Comparison of ENCODE assay signal across 9 cellular contexts in genomic region chr16:30335598-30336474, GRCh38. TPM values are rescaled to one million over a fixed set of nuclear protein-coding genes. Genes with fewer than 3 reads are reported as not detected.
A peak's percentile ranks its signal among the peaks of the same experiment; 100 is the strongest.
DNase-seq lines count a peak whose midpoint lies in the region; ATAC-seq and TF ChIP-seq lines count a peak whose summit lies in the region.
"Had no signal": no experiment of that assay in that cellular context is flagged by ENCODE, and none has a peak within 500 bp of the region (broad histone marks: within the 10 kb centered on the region; RNA-seq: fewer than 3 reads in every experiment).

No MANE protein-coding gene starts in this region.

- peak; percentile 31 for ATAC-seq in Panc1

- TF ChIP-seq CTCF in HEK293 (tag by site-specific recombination; IDR thresholded peaks at IDR 0.05) (no peak), Panc1 (IDR thresholded peaks at IDR 0.05) (no peak), colonic mucosa (IDR thresholded peaks at IDR 0.05) (no peak)

- no peak overlapping the region for H3K27ac ChIP-seq in HEK293 (ENCODE audit: extremely low read depth, low read depth, low read length)
- H3K27ac ChIP-seq in Panc1 (ENCODE audit: low read length) = peak overlapping the region; percentile 69
- H3K27ac ChIP-seq in colonic mucosa = peak overlapping the region; percentile 95
- peak overlapping the region; percentile 95 to 97 for H3K27ac ChIP-seq in mucosa of rectum (ENCODE audit: low read depth in 2 of 2, low read length in 2 of 2)

- H3K9me3 ChIP-seq in ES-I3 (ENCODE audit: control insufficient read depth, insufficient read depth, low read length) (no peaks in the 10 kb centered on the region), HEK293 (ENCODE audit: control insufficient read depth, insufficient read depth, low read depth, low read length) (no peaks in the 10 kb centered on the region), Panc1 (ENCODE audit: control insufficient read depth, insufficient read depth, low read depth, low read length) (no peaks in the 10 kb centered on the region), colonic mucosa (no peaks in the 10 kb centered on the region), mucosa of rectum (ENCODE audit: control insufficient read depth in 2 of 2, low read length in 2 of 2) (no peaks in the 10 kb centered on the region)

- H3K27me3 ChIP-seq in Panc1 (ENCODE audit: control insufficient read depth, insufficient read depth, low read length) (no peaks in the 10 kb centered on the region), colonic mucosa (no peaks in the 10 kb centered on the region), mucosa of rectum (ENCODE audit: control insufficient read depth in 2 of 2, insufficient read depth in 2 of 2, low read length in 2 of 2) (no peaks in the 10 kb centered on the region)

- H3K36me3 ChIP-seq in ES-I3 (ENCODE audit: insufficient read depth, low read length) (no peaks in the 10 kb centered on the region), HEK293 (ENCODE audit: control insufficient read depth in 2 of 2, insufficient read depth in 1 of 2, low read length in 2 of 2) (no peaks in the 10 kb centered on the region), Panc1 (ENCODE audit: control insufficient read depth, insufficient read depth, low read length) (no peaks in the 10 kb centered on the region), colonic mucosa (no peaks in the 10 kb centered on the region), mucosa of rectum (ENCODE audit: control insufficient read depth in 2 of 2, insufficient read depth in 2 of 2, low read length in 2 of 2) (no peaks in the 10 kb centered on the region)

- intact Hi-C loops in Panc1 (cut with micrococcal nuclease; ENCODE audit: unreplicated experiment) = no loop called here
- intact Hi-C loops in colonic mucosa (cut with DNase I) = no loop called here

- DNase-seq in Panc1 (ENCODE audit: low read depth, low spot score) (no peak), colonic mucosa (peak; percentile 34), NCI-H748 (lab: John Stamatoyannopoulos, UW; ENCODE audit: unreplicated experiment) (no peak), NCI-H2227 treated with DMSO at 0.1 percent for 48 hours (lab: John Stamatoyannopoulos, UW) (no peak)
- DNase-seq in effector CD8-positive, alpha-beta T cell (lab: John Stamatoyannopoulos, UW) = no peak

- TSS peak; percentile 88 for BruUV-seq in Panc1 (replicated peaks; lab: Mats Ljungman, UMichigan)

- CTCF ChIA-PET in HEK293 (lab: Yijun Ruan, JAX) (interaction anchor here (0.7 to 1.6 kb wide), 2 partner anchors 74 to 113 kb away, joined by 3 to 6 read pairs; no protein-coding TSS in a partner anchor), Panc1 (lab: Charles Lee) (interaction anchor here (0.7 kb wide), 1 partner anchor 200 kb away, joined by 3 read pairs; no protein-coding TSS in a partner anchor)

- H3K4me1 ChIP-seq in ES-I3 (ENCODE audit: insufficient read depth, low read length) (no peaks in the 10 kb centered on the region; the same call in 1 of the 2 replicates), HEK293 (ENCODE audit: control insufficient read depth, insufficient read depth, low read length) (no peaks in the 10 kb centered on the region), Panc1 (ENCODE audit: control insufficient read depth, insufficient read depth, low read length) (0 out of 2 replicates have a peak, but pooled peaks cover 4% of the 10 kb centered on the region), colonic mucosa (no peaks in the 10 kb centered on the region), mucosa of rectum (ENCODE audit: control insufficient read depth in 2 of 2, insufficient read depth in 2 of 2, low read length in 2 of 2) (peaks cover 4 to 6% of the 10 kb centered on the region in 2 donors)

- peak overlapping the region; percentile 21; the same call in 1 of the 2 replicates for H3K4me3 ChIP-seq in HEK293 (ENCODE audit: low read depth, low read length)
- peak overlapping the region; percentile 57 to 59 for H3K4me3 ChIP-seq in Panc1 (ENCODE audit: low read depth in 2 of 2, low read length in 2 of 2)
- peak overlapping the region; percentile 59 for H3K4me3 ChIP-seq in colonic mucosa
- peak overlapping the region; percentile 77 to 88 for H3K4me3 ChIP-seq in mucosa of rectum (ENCODE audit: low read length in 2 of 2)

- H3K9ac ChIP-seq in ES-I3 (ENCODE audit: low read depth, low read length) (peak overlapping the region; percentile 51; the same call in 1 of the 2 replicates), colonic mucosa (ENCODE audit: low read depth in 2 of 2, low read length in 2 of 2) (peak overlapping the region; percentile 46 to 62), mucosa of rectum (ENCODE audit: low read depth in 1 of 2, low read length in 2 of 2) (peak overlapping the region; percentile 70 to 91)

- POLR2A ChIA-PET in HEK293 (lab: Yijun Ruan, JAX) (interaction anchor here (0.5 to 2.1 kb wide), 11 partner anchors 8 to 455 kb away, joined by 3 to 10 read pairs (median 4); partner anchors contain the start of genes CD2BP2, TBC1D10B and ZNF48), Panc1 (lab: Charles Lee) (interaction anchor here (0.7 to 1.0 kb wide), 3 partner anchors 15 to 1480 kb away, joined by 3 to 10 read pairs (median 5); partner anchors contain the start of gene TBC1D10B)

- in situ Hi-C loops in Panc1 (cut with HindIII; ENCODE audit: low pct_unique_long_range_greater_than_20kb, low sequenced_read_pairs) = no loop called here

TF ChIP-seq in HEK293, 187 proteins besides CTCF, POLR2A, EP300 and RAD21 (continues in another document):
- no peak for TF ChIP-seq ZNF664 (tag by site-specific recombination; IDR thresholded peaks at IDR 0.05)
- no peak for TF ChIP-seq IKZF3 (tag by site-specific recombination; IDR thresholded peaks at IDR 0.05)
- TF ChIP-seq ZNF24 (tag by site-specific recombination; IDR thresholded peaks at IDR 0.05) = no peak
- TF ChIP-seq ZNF335 (tag by site-specific recombination; conservative IDR thresholded peaks at IDR 0.05) = peak; percentile 88
- TF ChIP-seq ZNF600 (tag by site-specific recombination; IDR thresholded peaks at IDR 0.05) = peak; percentile 78
- TF ChIP-seq ZNF621 (tag by site-specific recombination; IDR thresholded peaks at IDR 0.05) = no peak
- TF ChIP-seq ZNF629 (tag by site-specific recombination; IDR thresholded peaks at IDR 0.05) = no peak
- TF ChIP-seq ZBTB44 (tag by site-specific recombination; IDR thresholded peaks at IDR 0.05) = no peak
- no peak for TF ChIP-seq PRDM6 (tag by site-specific recombination; IDR thresholded peaks at IDR 0.05)
- TF ChIP-seq GLIS2 (tag by site-specific recombination; IDR thresholded peaks at IDR 0.05) = 0 out of 2 replicates have a peak, but pooled peaks have one; percentile 13
- peak; percentile 56 for TF ChIP-seq ZFP69B (tag by site-specific recombination; IDR thresholded peaks at IDR 0.05)
- 0 out of 2 replicates have a peak, but pooled peaks have one; percentile 23 for TF ChIP-seq ZNF692 (tag by site-specific recombination; IDR thresholded peaks at IDR 0.05)

RNA-seq across cellular contexts. Expression of gene CD2BP2, which starts 19.3 kb away (rescaled TPM):
- total RNA-seq in Panc1 (2021; ENCODE audit: unreplicated experiment) (90.7 TPM), colonic mucosa (10 to 100 TPM; 44.8 to 76.1 TPM)
- polyA plus RNA-seq in Panc1 (2012; ENCODE audit: insufficient read length) = 68.7 TPM

RNA-seq across cellular contexts. Expression of gene TBC1D10B, which starts 34.5 kb away (rescaled TPM):
- 52.6 TPM for total RNA-seq in Panc1 (2021; ENCODE audit: unreplicated experiment)
- 41.9 TPM for polyA plus RNA-seq in Panc1 (2012; ENCODE audit: insufficient read length)
- 10 to 100 TPM; 45.0 to 62.3 TPM for total RNA-seq in colonic mucosa

RNA-seq across cellular contexts. Expression of gene MYL11, which starts 38.8 kb away (rescaled TPM):
- total RNA-seq in Panc1 (2021; ENCODE audit: unreplicated experiment) (not detected), colonic mucosa (1 to 10 TPM; 1.1 to 2.2 TPM)
- polyA plus RNA-seq in Panc1 (2012; ENCODE audit: insufficient read length) = 1.2 TPM
- total RNA-seq: subcutaneous adipose tissue had no signal

RNA-seq across cellular contexts. Expression of gene SEPTIN1, which starts 46.5 kb away (rescaled TPM):
- total RNA-seq in Panc1 (2021; ENCODE audit: unreplicated experiment) (1.7 TPM), colonic mucosa (1 to 10 TPM; 4.3 to 4.5 TPM)
- polyA plus RNA-seq in Panc1 (2012; ENCODE audit: insufficient read length) = 1.8 TPM

RNA-seq across cellular contexts. Expression of gene ZNF48, which starts 59.4 kb away (rescaled TPM):
- total RNA-seq in Panc1 (2021; ENCODE audit: unreplicated experiment) = 16.6 TPM
- 17.6 TPM for polyA plus RNA-seq in Panc1 (2012; ENCODE audit: insufficient read length)
- 1 to 10 TPM; 6.5 to 6.8 TPM for total RNA-seq in colonic mucosa

Comparison
In these comparisons a context has a peak if more than half of its experiments do, and no peak if none do; other contexts are left out.
1. H3K4me3 ChIP-seq: peak in every context shown above with its lines; median percentile 82 in mucosa of rectum; 59 in colonic mucosa; 58 in Panc1; 21 in HEK293.